20 cellular contexts compared by ENCODE assay signal in the genomic region with DNA sequence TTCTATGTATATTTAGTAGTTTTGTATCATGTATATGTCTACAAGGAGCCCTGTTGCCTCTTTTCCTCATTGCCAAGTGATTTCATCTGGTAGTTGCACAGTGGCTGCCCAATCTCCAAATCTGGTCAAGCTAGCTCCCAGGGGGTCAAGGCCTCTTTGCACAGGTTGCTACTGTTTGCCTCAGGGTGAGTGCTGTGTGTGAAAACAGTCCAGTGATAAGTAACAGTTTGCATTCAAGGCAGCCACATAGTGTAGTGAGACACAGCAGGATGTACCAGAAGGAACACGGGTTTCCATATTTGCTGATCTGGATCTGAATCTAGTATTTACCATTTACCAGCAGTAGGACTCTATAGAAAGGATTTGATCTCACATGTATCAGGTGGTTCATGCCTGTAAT. TPM values are rescaled to one million over a fixed set of nuclear protein-coding genes. Genes with fewer than 3 reads are reported as not detected.
A peak's percentile ranks its signal among the peaks of the same experiment; 100 is the strongest.
DNase-seq lines count a peak whose midpoint lies in the region; ATAC-seq and TF ChIP-seq lines count a peak whose summit lies in the region.
"Had no signal": no experiment of that assay in that cellular context is flagged by ENCODE, and none has a peak within 500 bp of the region (broad histone marks: within the 10 kb centered on the region; RNA-seq: fewer than 3 reads in every experiment).

No MANE protein-coding gene starts in this region.

- no peak overlapping the region for H3K4me3 Mint-ChIP-seq in T-helper 1 cell treated with Interleukin-12 subunit alpha and Interleukin-12 subunit beta and Interleukin-4 antibody, amounts not matched to agents 30 μg/mL and 1 μg/mL, for 36 hours

- WGBS in mesenchymal stem cell, result no CpG with 5 or more reads among the region's 1 CpG

- H3K79me1 ChIP-seq in mesenchymal stem cell (replicated peaks; ENCODE audit: low read length, poor library complexity, severe bottlenecking), result peaks cover 28% of the 10 kb centered on the region

- no peaks in the 10 kb centered on the region for H3K27me3 Mint-ChIP-seq in T-helper 1 cell treated with Interleukin-12 subunit alpha and Interleukin-12 subunit beta and Interleukin-4 antibody, amounts not matched to agents 30 μg/mL and 1 μg/mL, for 36 hours (ENCODE audit: low read depth)

- DNase-seq in T-helper 1 cell (no peak), NCI-H69 (lab: John Stamatoyannopoulos, UW) (peak; percentile 5), islet precursor cell (peak; percentile 68), mesenchymal stem cell (no peak), AG08396 (ENCODE audit: low spot score) (no peak)
- DNase-seq: C1 segment of cervical spinal cord, Caco-2, DMS153, H7, Karpas-422, NCI-H1105 treated with DMSO at 0.1 percent for 48 hours, NCI-H2029, NCI-H2171, NCI-H446 treated with DMSO at 0.1 percent for 48 hours, NCI-H748 treated with DMSO at 0.1 percent for 48 hours, RPMI8226, SJCRH30 had no signal

- H4K8ac ChIP-seq in mesenchymal stem cell (ENCODE audit: low read length), result no peak overlapping the region

- no peak overlapping the region for H3K4me2 ChIP-seq in mesenchymal stem cell (ENCODE audit: low read length, poor library complexity, severe bottlenecking)

- peaks cover 16% of the 10 kb centered on the region for H3K36me3 Mint-ChIP-seq in T-helper 1 cell treated with Interleukin-12 subunit alpha and Interleukin-12 subunit beta and Interleukin-4 antibody, amounts not matched to agents 30 μg/mL and 1 μg/mL, for 36 hours (ENCODE audit: low read depth)

- no peak overlapping the region for H2BK12ac ChIP-seq in mesenchymal stem cell (ENCODE audit: low read length in 2 of 2)

- H3K9me3 ChIP-seq in mesenchymal stem cell (ENCODE audit: control insufficient read depth, low read length), result no peaks in the 10 kb centered on the region
- H3K9me3 ChIP-seq: SJCRH30 had no signal

- no peak overlapping the region for H3K23ac ChIP-seq in mesenchymal stem cell (ENCODE audit: low read length in 2 of 2)

- no peaks in the 10 kb centered on the region for H3K27me3 ChIP-seq in mesenchymal stem cell (ENCODE audit: control insufficient read depth in 1 of 2, insufficient read depth in 1 of 2, low read length in 2 of 2)
- H3K27me3 ChIP-seq: SJCRH30 had no signal

- H2AK5ac ChIP-seq in mesenchymal stem cell (ENCODE audit: low read length, severe bottlenecking), result no peak overlapping the region

- no peak overlapping the region for H3K14ac ChIP-seq in mesenchymal stem cell (ENCODE audit: low read length in 2 of 2)

- H3K4me1 Mint-ChIP-seq in T-helper 1 cell treated with Interleukin-12 subunit alpha and Interleukin-12 subunit beta and Interleukin-4 antibody, amounts not matched to agents 30 μg/mL and 1 μg/mL, for 36 hours (ENCODE audit: low read depth), result peaks cover 48% of the 10 kb centered on the region

- H3K9me3 Mint-ChIP-seq in T-helper 1 cell treated with Interleukin-12 subunit alpha and Interleukin-12 subunit beta and Interleukin-4 antibody, amounts not matched to agents 30 μg/mL and 1 μg/mL, for 36 hours, result peaks cover 6% of the 10 kb centered on the region

- peak overlapping the region; percentile 47 for H3K27ac Mint-ChIP-seq in T-helper 1 cell treated with Interleukin-12 subunit alpha and Interleukin-12 subunit beta and Interleukin-4 antibody, amounts not matched to agents 30 μg/mL and 1 μg/mL, for 36 hours

- no peak overlapping the region for H3K9ac ChIP-seq in mesenchymal stem cell (ENCODE audit: low read length)

- H4K91ac ChIP-seq in mesenchymal stem cell (ENCODE audit: low read length), result no peak overlapping the region

- peaks cover 1% of the 10 kb centered on the region for H3K4me1 ChIP-seq in mesenchymal stem cell (ENCODE audit: control insufficient read depth, insufficient read depth, low read depth, low read length)
- H3K4me1 ChIP-seq: Caco-2, SJCRH30 had no signal

- no peak overlapping the region for H3K4me3 ChIP-seq in mesenchymal stem cell (ENCODE audit: insufficient read depth in 1 of 2, low read depth in 1 of 2, low read length in 2 of 2)
- H3K4me3 ChIP-seq: SJCRH30 had no signal

- no peak overlapping the region for H2BK15ac ChIP-seq in mesenchymal stem cell (ENCODE audit: low read depth, poor library complexity, severe bottlenecking)

- TF ChIP-seq CTCF in 22Rv1 (IDR thresholded peaks at IDR 0.05), result no peak

- no peak overlapping the region for H2BK5ac ChIP-seq in mesenchymal stem cell (ENCODE audit: low read depth, low read length, poor library complexity, severe bottlenecking)

- H3K18ac ChIP-seq in mesenchymal stem cell (ENCODE audit: low read depth in 1 of 2, low read length in 2 of 2), result no peak overlapping the region

- no peak overlapping the region for H3K4ac ChIP-seq in mesenchymal stem cell (ENCODE audit: low read depth in 1 of 2, low read length in 2 of 2)

- no peak for ATAC-seq in GM21717 (IDR thresholded peaks at IDR 0.05; ENCODE audit: unreplicated experiment)

- H3K36me3 ChIP-seq in mesenchymal stem cell (ENCODE audit: control insufficient read depth in 1 of 2, insufficient read depth in 2 of 2, low read depth in 1 of 2, low read length in 2 of 2), result no peaks in the 10 kb centered on the region

- H2AFZ ChIP-seq in mesenchymal stem cell (ENCODE audit: low read depth, low read length), result no peak overlapping the region

- peak overlapping the region; percentile 43 for H3K27ac ChIP-seq in 22Rv1
- no peak overlapping the region for H3K27ac ChIP-seq in mesenchymal stem cell (ENCODE audit: low read length, poor library complexity, severe bottlenecking)
- H3K27ac ChIP-seq: SJCRH30 had no signal

- H2BK120ac ChIP-seq in mesenchymal stem cell (ENCODE audit: low read depth, low read length), result no peak overlapping the region

RNA-seq across cellular contexts. Expression of a gene that starts 13.3 kb away (rescaled TPM):
- 13.3 TPM for polyA plus RNA-seq in mesenchymal stem cell (2013, experiment 1 of 2)
- polyA plus RNA-seq in mesenchymal stem cell (2013, experiment 2 of 2), result 13.9 TPM

Comparison
In these comparisons a context has a peak if more than half of its experiments do, and no peak if none do; other contexts are left out.
1. DNase-seq: peak in NCI-H69 (single experiment) and islet precursor cell (single experiment); none in T-helper 1 cell (0 of 5), mesenchymal stem cell (single experiment) and AG08396 (single experiment).